Comparison of ENCODE assay signal across 40 cellular contexts in genomic region chrX:45157647-45158046, GRCh38. TPM values are rescaled to one million over a fixed set of nuclear protein-coding genes. Genes with fewer than 3 reads are reported as not detected.
"Had no signal": no experiment of that assay in that cellular context is flagged by ENCODE, and none has a peak within 500 bp of the region (broad histone marks: within the 10 kb centered on the region; RNA-seq: fewer than 3 reads in every experiment).

No MANE protein-coding gene starts in this region.

- H3K4me3 Mint-ChIP-seq: activated naive CD4-positive, alpha-beta T cell treated with anti-CD3 and anti-CD28 coated beads for 36 hours; activated naive CD4-positive, alpha-beta T cell treated with anti-CD3 and anti-CD28 coated beads, Interleukin-2, amount 10 ng/mL, durations not matched to agents 7 days and 5 days; activated naive CD4-positive, alpha-beta T cell treated with anti-CD3 and anti-CD28 coated beads, Interleukin-2, amount 50 U/mL, for 24 hours; activated naive CD8-positive, alpha-beta T cell; activated naive CD8-positive, alpha-beta T cell treated with anti-CD3 and anti-CD28 coated beads for 36 hours; activated naive CD8-positive, alpha-beta T cell treated with anti-CD3 and anti-CD28 coated beads, Interleukin-2, amount 10 ng/mL, durations not matched to agents 7 days and 5 days; activated naive CD8-positive, alpha-beta T cell treated with anti-CD3 and anti-CD28 coated beads, Interleukin-2, amount 50 U/mL, for 24 hours; activated T-cell treated with anti-CD3 and anti-CD28 coated beads, Interleukin-2, amount 50 U/mL, for 24 hours; activated T-cell treated with anti-CD3 and anti-CD28 coated beads, Interleukin-2, amount 50 U/mL, for 4 hours; activated T-cell treated with anti-CD3 and anti-CD28 coated beads, Interleukin-2, amount 50 U/mL, for 72 hours; activated T-helper 1 cell treated with anti-CD3 and anti-CD28 coated beads, Interleukin-12 subunit alpha, Interleukin-12 subunit beta, Interleukin-2, Interleukin-4 antibody, amounts not matched to agents 30 ng/mL and 10 ng/mL and 1 ng/mL, durations not matched to agents 14 hours and 24 hours and 36 hours; activated T-helper 17 cell treated with anti-CD3 and anti-CD28 coated beads, Interleukin-2, amount 50 U/mL, for 72 hours; brain; central memory CD8-positive, alpha-beta T cell had no signal

- ATAC-seq: activated naive CD4-positive, alpha-beta T cell treated with anti-CD3 and anti-CD28 coated beads, Interleukin-2, amount 50 U/mL, for 72 hours; activated naive CD8-positive, alpha-beta T cell treated with anti-CD3 and anti-CD28 coated beads, Interleukin-2, amount 50 U/mL, for 24 hours; activated T-cell treated with anti-CD3 and anti-CD28 coated beads, Interleukin-2, amount 50 U/mL, for 4 hours; activated T-cell treated with anti-CD3 and anti-CD28 coated beads, Interleukin-2, amount 50 U/mL, for 72 hours; activated T-helper 17 cell treated with anti-CD3 and anti-CD28 coated beads, Interleukin-2, amount 50 U/mL, for 72 hours; body of pancreas had no signal

- H3K4me1 ChIP-seq: ascending aorta, body of pancreas, breast epithelium had no signal

- H3K36me3 ChIP-seq: adrenal gland, ascending aorta, brain microvascular endothelial cell, breast epithelium, cardiac muscle cell had no signal

- H3K27ac Mint-ChIP-seq: activated naive CD4-positive, alpha-beta T cell treated with anti-CD3 and anti-CD28 coated beads for 36 hours; activated naive CD4-positive, alpha-beta T cell treated with anti-CD3 and anti-CD28 coated beads, Interleukin-2, amount 10 ng/mL, durations not matched to agents 7 days and 5 days; activated naive CD4-positive, alpha-beta T cell treated with anti-CD3 and anti-CD28 coated beads, Interleukin-2, amount 50 U/mL, for 24 hours; activated naive CD4-positive, alpha-beta T cell treated with anti-CD3 and anti-CD28 coated beads, Interleukin-2, amount 50 U/mL, for 72 hours; activated naive CD8-positive, alpha-beta T cell; activated naive CD8-positive, alpha-beta T cell treated with anti-CD3 and anti-CD28 coated beads for 36 hours; activated naive CD8-positive, alpha-beta T cell treated with anti-CD3 and anti-CD28 coated beads, Interleukin-2, amount 10 ng/mL, durations not matched to agents 7 days and 5 days; activated naive CD8-positive, alpha-beta T cell treated with anti-CD3 and anti-CD28 coated beads, Interleukin-2, amount 50 U/mL, for 24 hours; activated T-cell treated with anti-CD3 and anti-CD28 coated beads, Interleukin-2, amount 50 U/mL, for 24 hours; activated T-cell treated with anti-CD3 and anti-CD28 coated beads, Interleukin-2, amount 50 U/mL, for 72 hours; activated T-helper 1 cell treated with anti-CD3 and anti-CD28 coated beads, Interleukin-12 subunit alpha, Interleukin-12 subunit beta, Interleukin-2, Interleukin-4 antibody, amounts not matched to agents 30 ng/mL and 10 ng/mL and 1 ng/mL, durations not matched to agents 14 hours and 24 hours and 36 hours; activated T-helper 17 cell treated with anti-CD3 and anti-CD28 coated beads, Interleukin-2, amount 50 U/mL, for 72 hours; activated T-helper 2 cell treated with anti-CD3 and anti-CD28 coated beads, Interferon-gamma antibody, Interleukin-2, Interleukin-4, amounts not matched to agents 10 μg/mL and 5 μg/mL and 100 μg/mL, durations not matched to agents 14 hours and 24 hours and 36 hours; brain had no signal

- H3K4me1 Mint-ChIP-seq: activated naive CD4-positive, alpha-beta T cell treated with anti-CD3 and anti-CD28 coated beads, Interleukin-2, amount 10 ng/mL, durations not matched to agents 7 days and 5 days; activated naive CD4-positive, alpha-beta T cell treated with anti-CD3 and anti-CD28 coated beads, Interleukin-2, amount 50 U/mL, for 24 hours; activated naive CD8-positive, alpha-beta T cell treated with anti-CD3 and anti-CD28 coated beads for 36 hours; activated naive CD8-positive, alpha-beta T cell treated with anti-CD3 and anti-CD28 coated beads, Interleukin-2, amount 10 ng/mL, durations not matched to agents 7 days and 5 days; activated naive CD8-positive, alpha-beta T cell treated with anti-CD3 and anti-CD28 coated beads, Interleukin-2, amount 50 U/mL, for 24 hours; activated T-helper 17 cell treated with anti-CD3 and anti-CD28 coated beads, Interleukin-2, amount 50 U/mL, for 72 hours; brain; central memory CD8-positive, alpha-beta T cell had no signal

- H3K9me3 Mint-ChIP-seq: activated naive CD4-positive, alpha-beta T cell treated with anti-CD3 and anti-CD28 coated beads, Interleukin-2, amount 50 U/mL, for 24 hours; activated T-helper 1 cell treated with anti-CD3 and anti-CD28 coated beads, Interleukin-12 subunit alpha, Interleukin-12 subunit beta, Interleukin-2, Interleukin-4 antibody, amounts not matched to agents 30 ng/mL and 10 ng/mL and 1 ng/mL, durations not matched to agents 14 hours and 24 hours and 36 hours; activated T-helper 17 cell treated with anti-CD3 and anti-CD28 coated beads, Interleukin-2, amount 50 U/mL, for 72 hours; activated T-helper 2 cell treated with anti-CD3 and anti-CD28 coated beads, Interferon-gamma antibody, Interleukin-2, Interleukin-4, amounts not matched to agents 10 μg/mL and 5 μg/mL and 100 μg/mL, durations not matched to agents 14 hours and 24 hours and 36 hours; central memory CD8-positive, alpha-beta T cell had no signal

- H3K27me3 Mint-ChIP-seq: activated naive CD4-positive, alpha-beta T cell treated with anti-CD3 and anti-CD28 coated beads, Interleukin-2, amount 10 ng/mL, durations not matched to agents 7 days and 5 days; activated naive CD4-positive, alpha-beta T cell treated with anti-CD3 and anti-CD28 coated beads, Interleukin-2, amount 50 U/mL, for 24 hours; activated naive CD8-positive, alpha-beta T cell; activated naive CD8-positive, alpha-beta T cell treated with anti-CD3 and anti-CD28 coated beads for 36 hours; activated naive CD8-positive, alpha-beta T cell treated with anti-CD3 and anti-CD28 coated beads, Interleukin-2, amount 10 ng/mL, durations not matched to agents 7 days and 5 days; activated naive CD8-positive, alpha-beta T cell treated with anti-CD3 and anti-CD28 coated beads, Interleukin-2, amount 50 U/mL, for 24 hours; activated T-helper 17 cell treated with anti-CD3 and anti-CD28 coated beads, Interleukin-2, amount 50 U/mL, for 72 hours; central memory CD8-positive, alpha-beta T cell had no signal

- H3K36me3 Mint-ChIP-seq: activated naive CD4-positive, alpha-beta T cell treated with anti-CD3 and anti-CD28 coated beads, Interleukin-2, amount 10 ng/mL, durations not matched to agents 7 days and 5 days; activated naive CD4-positive, alpha-beta T cell treated with anti-CD3 and anti-CD28 coated beads, Interleukin-2, amount 50 U/mL, for 24 hours; activated naive CD8-positive, alpha-beta T cell; activated naive CD8-positive, alpha-beta T cell treated with anti-CD3 and anti-CD28 coated beads for 36 hours; activated naive CD8-positive, alpha-beta T cell treated with anti-CD3 and anti-CD28 coated beads, Interleukin-2, amount 10 ng/mL, durations not matched to agents 7 days and 5 days; brain had no signal

- H3K27me3 ChIP-seq: ascending aorta, body of pancreas, brain microvascular endothelial cell, cardiac muscle cell had no signal

- H3K9me3 ChIP-seq: adrenal gland, body of pancreas, breast epithelium had no signal

- H3K4me3 ChIP-seq: adrenal gland, ascending aorta, body of pancreas, breast epithelium, cardiac muscle cell had no signal

- DNase-seq: activated effector memory CD4-positive, alpha-beta T cell treated with anti-CD3 and anti-CD28 coated beads, Interleukin-2, amount 50 U/mL, for 16 hours; activated effector memory CD4-positive, alpha-beta T cell treated with Interleukin-2 at 50 U/mL for 16 hours; activated gamma-delta T cell; activated gamma-delta T cell treated with Interleukin-2 at 50 U/mL for 16 hours; activated naive CD4-positive, alpha-beta T cell; activated naive CD4-positive, alpha-beta T cell treated with anti-CD3 and anti-CD28 coated beads for 36 hours; activated naive CD4-positive, alpha-beta T cell treated with anti-CD3 and anti-CD28 coated beads, Interleukin-2, amount 10 ng/mL, durations not matched to agents 7 days and 5 days; activated naive CD4-positive, alpha-beta T cell treated with anti-CD3 and anti-CD28 coated beads, Interleukin-2, amount 50 U/mL, for 16 hours; activated naive CD4-positive, alpha-beta T cell treated with Interleukin-2 at 50 U/mL for 16 hours; activated naive CD8-positive, alpha-beta T cell treated with anti-CD3 and anti-CD28 coated beads for 36 hours; activated naive CD8-positive, alpha-beta T cell treated with anti-CD3 and anti-CD28 coated beads, Interleukin-2, amount 10 ng/mL, durations not matched to agents 7 days and 5 days; activated naive CD8-positive, alpha-beta T cell treated with anti-CD3 and anti-CD28 coated beads, Interleukin-2, amount 50 U/mL, for 24 hours; activated T-cell treated with anti-CD3 and anti-CD28 coated beads, Interleukin-2, amount 50 U/mL, for 24 hours; activated T-cell treated with anti-CD3 and anti-CD28 coated beads, Interleukin-2, amount 50 U/mL, for 4 hours; activated T-cell treated with anti-CD3 and anti-CD28 coated beads, Interleukin-2, amount 50 U/mL, for 48 hours; activated T-cell treated with anti-CD3 and anti-CD28 coated beads, Interleukin-2, amount 50 U/mL, for 72 hours; adrenal gland; amniotic stem cell; amygdala; anterior cingulate cortex; aorta; body of pancreas; brain microvascular endothelial cell; caudate nucleus; central memory CD4-positive, alpha-beta T cell; cerebellar nuclear complex had no signal

RNA-seq across cellular contexts. Expression of gene DIPK2B, which starts 43.0 kb away (rescaled TPM):
- total RNA-seq: activated naive CD4-positive, alpha-beta T cell treated with anti-CD3 and anti-CD28 coated beads for 36 hours; activated naive CD8-positive, alpha-beta T cell treated with anti-CD3 and anti-CD28 coated beads for 36 hours; activated naive CD8-positive, alpha-beta T cell treated with anti-CD3 and anti-CD28 coated beads, Interleukin-2, amount 10 ng/mL, durations not matched to agents 7 days and 5 days; activated T-helper 1 cell treated with anti-CD3 and anti-CD28 coated beads, Interleukin-12 subunit alpha, Interleukin-12 subunit beta, Interleukin-2, Interleukin-4 antibody, amounts not matched to agents 30 ng/mL and 10 ng/mL and 1 ng/mL, durations not matched to agents 14 hours and 24 hours and 36 hours; activated T-helper 2 cell treated with anti-CD3 and anti-CD28 coated beads, Interferon-gamma antibody, Interleukin-2, Interleukin-4, amounts not matched to agents 10 μg/mL and 5 μg/mL and 100 μg/mL, durations not matched to agents 14 hours and 24 hours and 36 hours; astrocyte; bronchial epithelial cell; chondrocyte had no signal
- polyA plus RNA-seq: cardiac muscle cell had no signal
